28 cellular contexts compared by ENCODE assay signal in genomic region chr17:54257440-54257839, GRCh38.
"Had no signal": no experiment of that assay in that cellular context is flagged by ENCODE, and none has a peak within 500 bp of the region (broad histone marks: within the 10 kb centered on the region; RNA-seq: fewer than 3 reads in every experiment).

No MANE protein-coding gene starts in this region.

- H3K4me1 ChIP-seq: body of pancreas, heart left ventricle had no signal

- H3K4me1 Mint-ChIP-seq: activated B cell treated with CpG ODN at 0.5 μM for 24 hours; activated naive CD4-positive, alpha-beta T cell treated with anti-CD3 and anti-CD28 coated beads, Interleukin-2, amount 10 ng/mL, durations not matched to agents 7 days and 5 days; activated naive CD8-positive, alpha-beta T cell treated with anti-CD3 and anti-CD28 coated beads, Interleukin-2, amount 10 ng/mL, durations not matched to agents 7 days and 5 days; central memory CD8-positive, alpha-beta T cell had no signal

- H3K4me3 Mint-ChIP-seq: activated B cell treated with CpG ODN at 0.5 μM for 24 hours; activated CD8-positive, alpha-beta T cell treated with anti-CD3 and anti-CD28 coated beads for 36 hours; activated naive CD4-positive, alpha-beta T cell treated with anti-CD3 and anti-CD28 coated beads, Interleukin-2, amount 10 ng/mL, durations not matched to agents 7 days and 5 days; activated naive CD8-positive, alpha-beta T cell treated with anti-CD3 and anti-CD28 coated beads, Interleukin-2, amount 10 ng/mL, durations not matched to agents 7 days and 5 days; activated T-cell treated with anti-CD3 and anti-CD28 coated beads, Interleukin-2, amount 50 U/mL, for 24 hours; activated T-cell treated with anti-CD3 and anti-CD28 coated beads, Interleukin-2, amount 50 U/mL, for 72 hours; central memory CD8-positive, alpha-beta T cell; dendritic cell treated with granulocyte-macrophage colony-stimulating factor and Interleukin-4, amounts not matched to agents 40 ng/mL and 50 ng/mL, for 4 days had no signal

- H3K27me3 ChIP-seq: body of pancreas, heart left ventricle, hepatocyte had no signal

- H3K27ac ChIP-seq: body of pancreas, coronary artery, dorsolateral prefrontal cortex, epithelial cell of prostate, heart left ventricle, hepatocyte, WERI-Rb-1 had no signal

- H3K36me3 Mint-ChIP-seq: activated naive CD4-positive, alpha-beta T cell treated with anti-CD3 and anti-CD28 coated beads, Interleukin-2, amount 10 ng/mL, durations not matched to agents 7 days and 5 days; activated naive CD4-positive, alpha-beta T cell treated with anti-CD3 and anti-CD28 coated beads, Interleukin-2, amount 50 U/mL, for 72 hours; activated naive CD8-positive, alpha-beta T cell treated with anti-CD3 and anti-CD28 coated beads, Interleukin-2, amount 10 ng/mL, durations not matched to agents 7 days and 5 days had no signal

- H3K9me3 ChIP-seq: body of pancreas had no signal

- H3K27me3 Mint-ChIP-seq: activated B cell treated with CpG ODN at 0.5 μM for 24 hours; activated CD8-positive, alpha-beta T cell treated with anti-CD3 and anti-CD28 coated beads for 36 hours; activated naive CD4-positive, alpha-beta T cell treated with anti-CD3 and anti-CD28 coated beads, Interleukin-2, amount 10 ng/mL, durations not matched to agents 7 days and 5 days; activated naive CD8-positive, alpha-beta T cell treated with anti-CD3 and anti-CD28 coated beads, Interleukin-2, amount 10 ng/mL, durations not matched to agents 7 days and 5 days; activated T-cell treated with anti-CD3 and anti-CD28 coated beads, Interleukin-2, amount 50 U/mL, for 24 hours; central memory CD8-positive, alpha-beta T cell; dendritic cell treated with granulocyte-macrophage colony-stimulating factor and Interleukin-4, amounts not matched to agents 40 ng/mL and 50 ng/mL, for 4 days had no signal

- ATAC-seq: activated CD4-positive, CD25-positive, alpha-beta regulatory T cell treated with anti-CD3 and anti-CD28 coated beads, Interleukin-2, amount 50 U/mL, for 24 hours; activated CD8-positive, alpha-beta T cell treated with anti-CD3 and anti-CD28 coated beads for 36 hours; activated naive CD4-positive, alpha-beta T cell treated with anti-CD3 and anti-CD28 coated beads, Interleukin-2, amount 50 U/mL, for 72 hours; activated T-cell treated with anti-CD3 and anti-CD28 coated beads, Interleukin-2, amount 50 U/mL, for 72 hours; body of pancreas; heart left ventricle had no signal

- DNase-seq: activated B cell treated with CpG ODN at 0.5 μM for 24 hours; activated CD4-positive, alpha-beta T cell treated with anti-CD3 and anti-CD28 coated beads for 48 hours; activated CD4-positive, alpha-beta T cell treated with anti-CD3 and anti-CD28 coated beads, Interleukin-2, amount 50 U/mL, for 1 hour; activated CD4-positive, alpha-beta T cell treated with anti-CD3 and anti-CD28 coated beads, Interleukin-2, amount 50 U/mL, for 48 hours; activated CD8-positive, alpha-beta memory T cell treated with anti-CD3 and anti-CD28 coated beads for 24 hours; activated CD8-positive, alpha-beta memory T cell treated with anti-CD3 and anti-CD28 coated beads, Interleukin-2, amount 50 U/mL, for 4 hours; activated CD8-positive, alpha-beta T cell treated with anti-CD3 and anti-CD28 coated beads for 36 hours; activated gamma-delta T cell; activated naive CD4-positive, alpha-beta T cell; activated naive CD4-positive, alpha-beta T cell treated with anti-CD3 and anti-CD28 coated beads, Interleukin-2, amount 10 ng/mL, durations not matched to agents 7 days and 5 days; activated naive CD8-positive, alpha-beta T cell treated with anti-CD3 and anti-CD28 coated beads, Interleukin-2, amount 10 ng/mL, durations not matched to agents 7 days and 5 days; activated T-cell treated with anti-CD3 and anti-CD28 coated beads, Interleukin-2, amount 50 U/mL, for 24 hours; activated T-cell treated with anti-CD3 and anti-CD28 coated beads, Interleukin-2, amount 50 U/mL, for 72 hours; aorta; body of pancreas; dorsolateral prefrontal cortex; effector memory CD4-positive, alpha-beta T cell; foreskin fibroblast; heart left ventricle; T-helper 2 cell; WERI-Rb-1 had no signal

- H3K27ac Mint-ChIP-seq: activated B cell treated with CpG ODN at 0.5 μM for 24 hours; activated CD8-positive, alpha-beta T cell treated with anti-CD3 and anti-CD28 coated beads for 36 hours; activated naive CD4-positive, alpha-beta T cell treated with anti-CD3 and anti-CD28 coated beads, Interleukin-2, amount 10 ng/mL, durations not matched to agents 7 days and 5 days; activated naive CD4-positive, alpha-beta T cell treated with anti-CD3 and anti-CD28 coated beads, Interleukin-2, amount 50 U/mL, for 72 hours; activated naive CD8-positive, alpha-beta T cell treated with anti-CD3 and anti-CD28 coated beads, Interleukin-2, amount 10 ng/mL, durations not matched to agents 7 days and 5 days; activated T-cell treated with anti-CD3 and anti-CD28 coated beads, Interleukin-2, amount 50 U/mL, for 24 hours; activated T-cell treated with anti-CD3 and anti-CD28 coated beads, Interleukin-2, amount 50 U/mL, for 72 hours; dendritic cell treated with granulocyte-macrophage colony-stimulating factor and Interleukin-4, amounts not matched to agents 40 ng/mL and 50 ng/mL, for 4 days had no signal

- H3K36me3 ChIP-seq: heart left ventricle, WERI-Rb-1 had no signal

- H3K4me3 ChIP-seq: body of pancreas, coronary artery, dorsolateral prefrontal cortex, heart left ventricle, hepatocyte had no signal

- H3K9me3 Mint-ChIP-seq: dendritic cell treated with granulocyte-macrophage colony-stimulating factor and Interleukin-4, amounts not matched to agents 40 ng/mL and 50 ng/mL, for 4 days had no signal
